In genomic region chr20:62805365-62805710, GRCh38 we compare ENCODE assay signal across 8 cellular contexts. TPM values are rescaled to one million over a fixed set of nuclear protein-coding genes. Genes with fewer than 3 reads are reported as not detected.
A peak's percentile ranks its signal among the peaks of the same experiment; 100 is the strongest.
DNase-seq lines count a peak whose midpoint lies in the region; ATAC-seq, FAIRE-seq and TF ChIP-seq lines count a peak whose summit lies in the region.

No MANE protein-coding gene starts in this region.

- peak overlapping the region; percentile 77 for H3K4me3 ChIP-seq in astrocyte (ENCODE audit: insufficient read depth, low read depth, low read length)
- peak overlapping the region; percentile 90 to 94 for H3K4me3 ChIP-seq in testis

- H3K27me3 Mint-ChIP-seq in Calu3 (ENCODE audit: unreplicated experiment) (no peaks in the 10 kb centered on the region), astrocyte (ENCODE audit: low read depth, unreplicated experiment) (no peaks in the 10 kb centered on the region)

- H3K4me3 Mint-ChIP-seq in Calu3 (ENCODE audit: low read depth, unreplicated experiment) (peak overlapping the region; percentile 92), astrocyte (ENCODE audit: unreplicated experiment) (peak overlapping the region; percentile 87)

- TF ChIP-seq CTCF in Calu3 (IDR thresholded peaks at IDR 0.05; ENCODE audit: unreplicated experiment) (peak; percentile 14), astrocyte (IDR thresholded peaks at IDR 0.05; ENCODE audit: insufficient read depth, low read depth, low read length) (no peak), testis (IDR thresholded peaks at IDR 0.05) (no peak)

- H3K4me1 ChIP-seq in astrocyte (ENCODE audit: insufficient read depth, low read length) (peaks cover 13% of the 10 kb centered on the region), testis (peaks cover 15% of the 10 kb centered on the region)

- ATAC-seq in HG03280 (IDR thresholded peaks at IDR 0.05; ENCODE audit: unreplicated experiment) (peak; percentile 30), left colon (peak; percentile 51)

- H3K36me3 ChIP-seq in astrocyte (ENCODE audit: insufficient read depth, low read length), result peaks cover 13% of the 10 kb centered on the region
- H3K36me3 ChIP-seq in testis (ENCODE audit: low read depth, missing control alignments), result no peaks in the 10 kb centered on the region

- peak overlapping the region; percentile 96 for H3K4me2 ChIP-seq in astrocyte (ENCODE audit: low read length)

- CTCF ChIA-PET in Calu3 (lab: Charles Lee), result interaction anchor here (1.4 to 1.6 kb wide), 2 partner anchors 11 to 17 kb away, joined by 5 to 10 read pairs; no protein-coding TSS in a partner anchor

- no peaks in the 10 kb centered on the region for H3K9me3 ChIP-seq in astrocyte (ENCODE audit: insufficient read depth, low read depth, low read length)
- H3K9me3 ChIP-seq in testis, result no peaks in the 10 kb centered on the region

- H3K27ac Mint-ChIP-seq in Calu3 (ENCODE audit: unreplicated experiment) (peak overlapping the region; percentile 60), astrocyte (ENCODE audit: unreplicated experiment) (peak overlapping the region; percentile 34)

- H3K9ac ChIP-seq in astrocyte (ENCODE audit: low read length), result peak overlapping the region; percentile 87

- intact Hi-C loops in Calu3 (cut with micrococcal nuclease; ENCODE audit: unreplicated experiment), result no loop called here
- intact Hi-C loops in left colon (cut with DNase I, micrococcal nuclease), result no loop called here
- intact Hi-C loops in testis (cut with DNase I; ENCODE audit: low total_unique reads), result no loop called here

- WGBS in testis, 2 donors, result 0% methylated on average over 12 of the region's 32 CpGs; no CpG with 5 or more reads in 1 of the 2 donors

- H3K27ac ChIP-seq in astrocyte (ENCODE audit: low read depth, low read length), result peak overlapping the region; percentile 6
- peak overlapping the region; percentile 47 to 88 for H3K27ac ChIP-seq in testis

- no peak for FAIRE-seq in astrocyte (lab: Jason Lieb, UNC)

- peaks cover 29% of the 10 kb centered on the region for H3K79me2 ChIP-seq in astrocyte (ENCODE audit: insufficient read depth, low read length)

- H3K36me3 Mint-ChIP-seq in Calu3 (ENCODE audit: insufficient read depth, unreplicated experiment), result peaks cover 77% of the 10 kb centered on the region
- peaks cover 8% of the 10 kb centered on the region for H3K36me3 Mint-ChIP-seq in astrocyte (ENCODE audit: low read depth, unreplicated experiment)

- H4K20me1 ChIP-seq in astrocyte (ENCODE audit: insufficient read depth, low read length), result peaks cover 50% of the 10 kb centered on the region

- H3K9me3 Mint-ChIP-seq in Calu3 (ENCODE audit: low read depth, unreplicated experiment) (no peaks in the 10 kb centered on the region), astrocyte (ENCODE audit: unreplicated experiment) (no peaks in the 10 kb centered on the region)

- DNase-seq in Calu3 (peak; percentile 61), astrocyte (ENCODE audit: low read depth) (no peak), left colon (no peak), testis (peak; percentile 40), NCI-H2081 treated with DMSO at 0.1 percent for 48 hours (lab: John Stamatoyannopoulos, UW) (no peak), NCI-H1694 treated with DMSO at 0.1 percent for 48 hours (lab: John Stamatoyannopoulos, UW) (no peak), HuH-7.5 (ENCODE audit: low spot score) (no peak)

- H3K4me1 Mint-ChIP-seq in Calu3 (ENCODE audit: low read depth, unreplicated experiment) (peaks cover 31% of the 10 kb centered on the region), astrocyte (ENCODE audit: low read depth, unreplicated experiment) (peaks cover 10% of the 10 kb centered on the region)

- no peak for TF ChIP-seq POLR2A in testis (IDR thresholded peaks at IDR 0.05)

- BruUV-seq in Calu3 (replicated peaks; lab: Mats Ljungman, UMichigan), result no TSS peak

- no peaks in the 10 kb centered on the region for H3K27me3 ChIP-seq in astrocyte (ENCODE audit: insufficient read depth, low read length)
- H3K27me3 ChIP-seq in testis, result no peaks in the 10 kb centered on the region

- peak overlapping the region; percentile 41 for H2AFZ ChIP-seq in astrocyte (ENCODE audit: low read depth, low read length)

RNA-seq across cellular contexts. Expression of gene OGFR, which starts 0.7 kb away (rescaled TPM):
- 80.1 and 98.2 TPM in 2 replicates for total RNA-seq in Calu3 (2022)
- total RNA-seq in astrocyte, result 93.4 and 96.5 TPM in 2 replicates
- 10 to 100 TPM; 39.5 to 41.0 TPM for total RNA-seq in left colon
- total RNA-seq in testis, result 10 to 100 TPM; 46.6 to 57.0 TPM
- 23.7 TPM for polyA plus RNA-seq in testis (ENCODE audit: insufficient read depth, low read depth, low replicate concordance)

RNA-seq across cellular contexts. Expression of gene MRGBP, which starts 9.1 kb away (rescaled TPM):
- 28.9 and 31.8 TPM in 2 replicates for total RNA-seq in Calu3 (2022)
- 18.7 and 19.3 TPM in 2 replicates for total RNA-seq in astrocyte
- 10 to 100 TPM in 1 of 2 donors, 1 to 10 TPM in 1; 8.1 to 10.6 TPM for total RNA-seq in left colon
- total RNA-seq in testis, result 10 to 100 TPM; 52.5 to 56.7 TPM
- 98.3 TPM for polyA plus RNA-seq in testis (ENCODE audit: insufficient read depth, low read depth, low replicate concordance)

RNA-seq across cellular contexts. Expression of gene COL9A3, which starts 11.5 kb away (rescaled TPM):
- total RNA-seq in Calu3 (2022) (2.7 TPM in 2 replicates), astrocyte (43.0 and 54.3 TPM in 2 replicates), left colon (1 to 10 TPM; 2.3 to 2.8 TPM), testis (10 to 100 TPM; 19.1 to 50.6 TPM)
- polyA plus RNA-seq in testis (ENCODE audit: insufficient read depth, low read depth, low replicate concordance), result 21.3 TPM

RNA-seq across cellular contexts. Expression of gene TCFL5, which starts 56.3 kb away (rescaled TPM):
- total RNA-seq in Calu3 (2022) (18.9 and 22.3 TPM in 2 replicates), astrocyte (11.0 and 13.5 TPM in 2 replicates), left colon (1 to 10 TPM; 5.9 to 6.5 TPM), testis (10 to 100 TPM; 66.4 to 85.3 TPM)
- 184 TPM for polyA plus RNA-seq in testis (ENCODE audit: insufficient read depth, low read depth, low replicate concordance)

Comparison
In these comparisons a context has a peak if more than half of its experiments do, and no peak if none do; other contexts are left out.
1. DNase-seq: peak in Calu3 (single experiment) and testis (single experiment); none in astrocyte (single experiment), left colon (0 of 2), NCI-H2081 treated with DMSO at 0.1 percent for 48 hours (single experiment), NCI-H1694 treated with DMSO at 0.1 percent for 48 hours (single experiment) and HuH-7.5 (single experiment).